Comparison of ENCODE assay signal across 28 cellular contexts in the genomic region with DNA sequence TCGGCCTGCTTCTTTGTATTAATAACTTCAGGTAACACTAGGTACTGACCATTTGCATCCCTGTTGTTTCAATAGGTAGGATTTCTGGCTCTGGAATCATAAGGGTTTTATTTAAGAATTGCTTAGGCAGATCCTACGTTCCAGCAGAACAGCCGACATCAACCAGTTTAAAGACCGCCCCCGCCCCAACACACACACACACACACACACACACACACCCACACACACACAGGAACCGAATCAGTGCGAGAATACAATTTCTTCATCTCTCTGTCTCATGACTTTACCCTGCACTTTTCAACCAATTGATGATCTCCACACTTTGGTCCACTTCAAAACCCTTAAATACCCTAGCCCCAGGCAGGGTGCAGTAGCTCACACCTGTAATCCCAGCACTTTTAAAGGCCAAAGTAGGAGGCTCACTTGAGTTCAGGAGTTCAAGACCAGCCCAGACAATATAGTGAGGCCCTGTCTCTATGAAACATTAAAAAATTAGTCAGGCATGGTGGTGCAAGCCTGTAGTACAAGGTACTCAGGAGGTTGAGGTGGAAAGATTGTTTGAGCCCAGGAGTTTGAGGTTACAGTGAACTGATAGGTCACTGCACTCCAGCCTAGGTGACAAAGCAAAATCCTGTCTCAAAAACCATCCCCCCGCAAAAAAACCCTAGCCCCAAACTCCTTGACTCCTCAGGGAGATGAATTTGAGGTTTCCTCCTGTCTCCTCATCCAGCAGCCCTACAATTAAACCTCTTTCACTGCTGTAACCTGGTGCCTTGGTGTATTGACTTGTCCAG. TPM values are rescaled to one million over a fixed set of nuclear protein-coding genes. Genes with fewer than 3 reads are reported as not detected.
DNase-seq lines count a peak whose midpoint lies in the region; ATAC-seq, FAIRE-seq and TF ChIP-seq lines count a peak whose summit lies in the region.
"Had no signal": no experiment of that assay in that cellular context is flagged by ENCODE, and none has a peak within 500 bp of the region (broad histone marks: within the 10 kb centered on the region; RNA-seq: fewer than 3 reads in every experiment).

No MANE protein-coding gene starts in this region.

- H4K20me1 ChIP-seq in K562 (replicated peaks; ENCODE audit: control insufficient read depth, insufficient read depth, low read length): no peaks in the 10 kb centered on the region

- H3K27me3 ChIP-seq in K562 (ENCODE audit: control insufficient read depth in 2 of 2, insufficient read depth in 2 of 2, low read length in 2 of 2) (no peaks in the 10 kb centered on the region), thyroid gland (no peaks in the 10 kb centered on the region)
- H3K27me3 ChIP-seq: BLaER1 treated with 17β-estradiol and CSF1 and Interleukin-3, amounts not matched to agents 10 nM and 100 nM; breast epithelium; gastrocnemius medialis; hepatocyte had no signal

- H2AFZ ChIP-seq in K562 (ENCODE audit: low read depth, low read length): no peak overlapping the region
- H2AFZ ChIP-seq: hepatocyte, PC-9 had no signal

- peaks cover 18% of the 10 kb centered on the region for H3K79me2 ChIP-seq in K562 (ENCODE audit: control insufficient read depth, insufficient read depth, low read length)

- BruUV-seq in K562 (replicated peaks; lab: Mats Ljungman, UMichigan): no TSS peak

- TF ChIP-seq POLR2A in K562 (conservative IDR thresholded peaks at IDR 0.05) (no peak), thyroid gland (IDR thresholded peaks at IDR 0.05) (no peak), H54 (IDR thresholded peaks at IDR 0.05; ENCODE audit: low read depth, low read length) (no peak)

- peaks cover 13 to 37% of the 10 kb centered on the region in 2 experiments for H3K4me1 ChIP-seq in K562 (replicated peaks in 1 of 2; ENCODE audit: control insufficient read depth in 2 of 2, insufficient read depth in 2 of 2, low read length in 2 of 2)
- peaks cover 0 to 9% of the 10 kb centered on the region in 2 donors for H3K4me1 ChIP-seq in thyroid gland

- H3K9me1 ChIP-seq in K562 (ENCODE audit: control insufficient read depth, insufficient read depth, low read length): no peaks in the 10 kb centered on the region

- peak overlapping the region; percentile 73 for H3K4me3 Mint-ChIP-seq in natural killer cell
- H3K4me3 Mint-ChIP-seq in natural killer cell treated with Interleukin-12 subunit alpha and Interleukin-12 subunit beta and Interleukin-15 and Interleukin-18, amount 100 ng/mL, for 72 hours: no peak overlapping the region
- H3K4me3 Mint-ChIP-seq in nephron: peak overlapping the region; percentile 35 to 81 (median 70)
- H3K4me3 Mint-ChIP-seq: activated CD4-positive, alpha-beta T cell treated with anti-CD3 and anti-CD28 coated beads for 36 hours had no signal

- TF ChIP-seq CTCF in natural killer cell (IDR thresholded peaks at IDR 0.05) (no peak), K562 (IDR thresholded peaks at IDR 0.05 in 2 of 3, conservative IDR thresholded peaks at IDR 0.05 in 1 of 3; ENCODE audit: insufficient read depth in 2 of 3, low read depth in 1 of 3, low read length in 3 of 3) (no peak), nephron (IDR thresholded peaks at IDR 0.05; ENCODE audit: unreplicated experiment in 3 of 3) (no peak), thyroid gland (IDR thresholded peaks at IDR 0.05) (no peak)

- H3K27me3 Mint-ChIP-seq in natural killer cell (ENCODE audit: low read depth in 2 of 2) (no peaks in the 10 kb centered on the region), nephron (ENCODE audit: low read depth) (no peaks in the 10 kb centered on the region)
- H3K27me3 Mint-ChIP-seq in natural killer cell treated with Interleukin-12 subunit alpha and Interleukin-12 subunit beta and Interleukin-15 and Interleukin-18, amount 100 ng/mL, for 72 hours: no peaks in the 10 kb centered on the region
- H3K27me3 Mint-ChIP-seq: activated CD4-positive, alpha-beta T cell treated with anti-CD3 and anti-CD28 coated beads for 36 hours had no signal

- TF ChIP-seq RAD21 in K562 (CRISPR knock-in tag; conservative IDR thresholded peaks at IDR 0.05 in 1 of 2, IDR thresholded peaks at IDR 0.05 in 1 of 2): no peak

- H3K27ac Mint-ChIP-seq in natural killer cell (peak overlapping the region in 1 of 2 donors; percentile 69), nephron (no peak overlapping the region)
- H3K27ac Mint-ChIP-seq in natural killer cell treated with Interleukin-12 subunit alpha and Interleukin-12 subunit beta and Interleukin-15 and Interleukin-18, amount 100 ng/mL, for 72 hours: peak overlapping the region in 1 of 2 donors; percentile 28
- H3K27ac Mint-ChIP-seq: activated CD4-positive, alpha-beta T cell treated with anti-CD3 and anti-CD28 coated beads for 36 hours; activated naive CD4-positive, alpha-beta T cell treated with anti-CD3 and anti-CD28 coated beads for 36 hours; stimulated activated effector memory CD8-positive, alpha-beta T cell treated with anti-CD3 and anti-CD28 coated beads, Interleukin-12 subunit alpha, Interleukin-12 subunit beta, amount 100 ng/mL, for 72 hours had no signal

- H3K9me3 Mint-ChIP-seq in natural killer cell (no peaks in the 10 kb centered on the region), nephron (no peaks in the 10 kb centered on the region)
- H3K9me3 Mint-ChIP-seq in natural killer cell treated with Interleukin-12 subunit alpha and Interleukin-12 subunit beta and Interleukin-15 and Interleukin-18, amount 100 ng/mL, for 72 hours: no peaks in the 10 kb centered on the region
- H3K9me3 Mint-ChIP-seq: activated naive CD4-positive, alpha-beta T cell treated with anti-CD3 and anti-CD28 coated beads for 36 hours; stimulated activated effector memory CD8-positive, alpha-beta T cell treated with anti-CD3 and anti-CD28 coated beads, Interleukin-12 subunit alpha, Interleukin-12 subunit beta, amount 100 ng/mL, for 72 hours had no signal

- in situ Hi-C loops in K562 (cut with MboI): no loop called here

- TF ChIP-seq EP300 in K562 (IDR thresholded peaks at IDR 0.05; ENCODE audit: low read length): no peak

- POLR2A ChIA-PET in K562 (lab: Yijun Ruan, JAX): interaction anchor here (0.5 to 1.5 kb wide), 5 partner anchors 15 to 853 kb away, joined by 3 to 5 read pairs (median 4); no protein-coding TSS in a partner anchor

- H3K4me1 Mint-ChIP-seq in natural killer cell (peaks cover 16% of the 10 kb centered on the region in 2 donors), nephron (peaks cover 13% of the 10 kb centered on the region)
- H3K4me1 Mint-ChIP-seq in natural killer cell treated with Interleukin-12 subunit alpha and Interleukin-12 subunit beta and Interleukin-15 and Interleukin-18, amount 100 ng/mL, for 72 hours (ENCODE audit: low read depth in 2 of 2): peaks cover 12 to 14% of the 10 kb centered on the region in 2 donors

- no peak overlapping the region for H3K4me2 ChIP-seq in K562 (ENCODE audit: insufficient read depth, low read length)
- H3K4me2 ChIP-seq: BLaER1 treated with 17β-estradiol and CSF1 and Interleukin-3, amounts not matched to agents 10 nM and 100 nM; hepatocyte; PC-9; SK-N-SH had no signal

- intact Hi-C loops in natural killer cell (cut with micrococcal nuclease): no loop called here
- intact Hi-C loops in K562 (cut with micrococcal nuclease): no loop called here
- intact Hi-C loops in thyroid gland (cut with DNase I): no loop called here

- CTCF ChIA-PET in K562 (lab: Yijun Ruan, JAX; ENCODE audit: low intra/inter-chr PET ratio): no interaction called here

- 64% methylated on average over 8 of the region's 8 CpGs for WGBS in K562 (ENCODE audit: insufficient coverage, low coverage, missing lambda C conversion rate)
- 80 to 90% methylated on average over 8 of the region's 8 CpGs for WGBS in thyroid gland, 2 donors

- H3K9me3 ChIP-seq in K562 (replicated peaks; ENCODE audit: control insufficient read depth, insufficient read depth, low read depth, low read length) (no peaks in the 10 kb centered on the region), thyroid gland (no peaks in the 10 kb centered on the region)
- H3K9me3 ChIP-seq: breast epithelium, Caco-2, gastrocnemius medialis, HAP-1, mucosa of descending colon, SK-N-SH had no signal

- no peak for ATAC-seq in natural killer cell
- ATAC-seq in natural killer cell treated with Interleukin-12 subunit alpha and Interleukin-12 subunit beta and Interleukin-15 and Interleukin-18, amount 100 ng/mL, for 72 hours: no peak
- no peak for ATAC-seq in K562
- ATAC-seq in HG03442 (IDR thresholded peaks at IDR 0.05; ENCODE audit: unreplicated experiment): no peak
- ATAC-seq: activated CD4-positive, alpha-beta T cell treated with anti-CD3 and anti-CD28 coated beads for 36 hours; gastrocnemius medialis; mucosa of descending colon; stimulated activated effector memory CD8-positive, alpha-beta T cell treated with anti-CD3 and anti-CD28 coated beads, Interleukin-12 subunit alpha, Interleukin-12 subunit beta, amount 100 ng/mL, for 72 hours had no signal

- no peak overlapping the region for H3K4me3 ChIP-seq in K562
- H3K4me3 ChIP-seq in thyroid gland (replicated peaks in 1 of 3): no peak overlapping the region
- H3K4me3 ChIP-seq: BLaER1 treated with 17β-estradiol and CSF1 and Interleukin-3, amounts not matched to agents 10 nM and 100 nM; breast epithelium; gastrocnemius medialis; HAP-1; hepatocyte; mucosa of descending colon; PC-9 had no signal

- H3K36me3 ChIP-seq in K562 (ENCODE audit: control insufficient read depth, insufficient read depth, low read length) (no peaks in the 10 kb centered on the region), thyroid gland (no peaks in the 10 kb centered on the region)
- H3K36me3 ChIP-seq: breast epithelium, gastrocnemius medialis, HAP-1 had no signal

- no peak overlapping the region for H3K9ac ChIP-seq in K562 (ENCODE audit: insufficient read depth in 1 of 2, low read depth in 2 of 2, low read length in 2 of 2)
- H3K9ac ChIP-seq: BLaER1 treated with 17β-estradiol and CSF1 and Interleukin-3, amounts not matched to agents 10 nM and 100 nM; SK-N-SH had no signal

- no peak for DNase-seq in natural killer cell
- no peak for DNase-seq in natural killer cell treated with Interleukin-12 subunit alpha and Interleukin-12 subunit beta and Interleukin-15 and Interleukin-18, amount 100 ng/mL, for 72 hours (ENCODE audit: low spot score)
- DNase-seq in K562 (ENCODE audit: extremely low read depth in 1 of 4, low spot score in 3 of 4): peak in 1 of 4 experiments; percentile 38
- DNase-seq in thyroid gland: no peak
- DNase-seq in H54 (ENCODE audit: insufficient read length, low spot score): no peak
- DNase-seq: activated CD4-positive, alpha-beta T cell treated with anti-CD3 and anti-CD28 coated beads for 36 hours; activated naive CD4-positive, alpha-beta T cell treated with anti-CD3 and anti-CD28 coated beads for 36 hours; activated T-cell treated with anti-CD3 and anti-CD28 coated beads, Interleukin-2, amount 50 U/mL, for 1 hour; Caco-2; DMS79; gastrocnemius medialis; mucosa of descending colon; MV-4-11; NCI-H146; NCI-H345; NCI-H69; SK-N-SH; stimulated activated CD4-positive, alpha-beta T cell treated with anti-CD3 and anti-CD28 coated beads, Interleukin-15, amount 100 ng/mL, for 24 hours; trophoblast cell had no signal

- peak; percentile 74 for FAIRE-seq in K562 (lab: Jason Lieb, UNC)
- no peak for FAIRE-seq in H54 (lab: Jason Lieb, UNC)
- FAIRE-seq: G401.6 had no signal

- H3K36me3 Mint-ChIP-seq in natural killer cell: no peaks in the 10 kb centered on the region
- no peaks in the 10 kb centered on the region for H3K36me3 Mint-ChIP-seq in natural killer cell treated with Interleukin-12 subunit alpha and Interleukin-12 subunit beta and Interleukin-15 and Interleukin-18, amount 100 ng/mL, for 72 hours
- H3K36me3 Mint-ChIP-seq in nephron (ENCODE audit: low read depth): peaks cover under 1% of the 10 kb centered on the region

- no peak overlapping the region for H3K27ac ChIP-seq in K562 (ENCODE audit: extremely low read depth, low read depth, low read length)
- no peak overlapping the region for H3K27ac ChIP-seq in thyroid gland
- H3K27ac ChIP-seq: BLaER1 treated with 17β-estradiol and CSF1 and Interleukin-3, amounts not matched to agents 10 nM and 100 nM; breast epithelium; gastrocnemius medialis; hepatocyte; PC-9 had no signal

RNA-seq across cellular contexts. Expression of a gene that starts 2.7 kb away (rescaled TPM):
- 10 to 100 TPM; 36.9 to 47.7 (median 39.8) TPM for total RNA-seq in natural killer cell
- 10 to 100 TPM; 28.8 to 31.9 TPM for total RNA-seq in natural killer cell treated with Interleukin-12 subunit alpha and Interleukin-12 subunit beta and Interleukin-15 and Interleukin-18, amount 100 ng/mL, for 72 hours
- total RNA-seq in K562 (2011; cell fraction: chromatin; rRNA removed; ENCODE audit: low replicate concordance): 33.3 and 49.4 TPM in 2 replicates
- 14.5 and 18.4 TPM in 2 replicates for total RNA-seq in K562 (2011; cell fraction: nucleolus; rRNA removed)
- 19.8 and 20.4 TPM in 2 replicates for total RNA-seq in K562 (2011; cell fraction: nucleoplasm; rRNA removed)
- total RNA-seq in K562 (2014; rRNA removed): 13.4 and 17.9 TPM in 2 replicates
- 17.1 and 20.9 TPM in 2 replicates for total RNA-seq in K562 (2014; rRNA removed; fragmentation: Illumina TruSeq; extraction: Trizol)
- 19.3 and 21.0 TPM in 2 replicates for total RNA-seq in K562 (2015; rRNA removed; fragmentation: Illumina TruSeq; extraction: Trizol)
- 28.4 and 28.7 TPM in 2 replicates for total RNA-seq in K562 (2021)
- polyA plus RNA-seq in K562 (2011; rRNA removed): 14.3 and 22.1 TPM in 2 replicates
- polyA plus RNA-seq in K562 (2011; cell fraction: cytosol; rRNA removed): 10.6 and 10.8 TPM in 2 replicates
- 6.9 and 7.8 TPM in 2 replicates for polyA plus RNA-seq in K562 (2011; cell fraction: nucleus; rRNA removed)
- polyA plus RNA-seq in K562 (2012): 15.1 and 18.0 TPM in 2 replicates
- polyA plus RNA-seq in K562 (2014; fragmentation: Illumina TruSeq; extraction: Trizol): 24.7 and 25.1 TPM in 2 replicates
- polyA plus RNA-seq in K562 (2014; fragmentation: Nextera tagmentation; extraction: Ambion mirVana): 1 to 10 TPM; 4.0 to 5.3 TPM
- 12.3 and 14.0 TPM in 2 replicates for polyA plus RNA-seq in K562 (2014; rRNA removed)
- polyA minus RNA-seq in K562 (2011; rRNA and poly(A)+ RNA removed): 32.8 and 45.2 TPM in 2 replicates
- 12.0 and 21.4 TPM in 2 replicates for polyA minus RNA-seq in K562 (2011; cell fraction: cytosol; rRNA and poly(A)+ RNA removed)
- polyA minus RNA-seq in K562 (2011; cell fraction: nucleus; rRNA and poly(A)+ RNA removed): 10.4 and 16.4 TPM in 2 replicates
- 10 to 100 TPM; 28.9 to 45.3 (median 37.3) TPM for total RNA-seq in thyroid gland
